ENCODE assay signal across 8 cellular contexts in the genomic region with DNA sequence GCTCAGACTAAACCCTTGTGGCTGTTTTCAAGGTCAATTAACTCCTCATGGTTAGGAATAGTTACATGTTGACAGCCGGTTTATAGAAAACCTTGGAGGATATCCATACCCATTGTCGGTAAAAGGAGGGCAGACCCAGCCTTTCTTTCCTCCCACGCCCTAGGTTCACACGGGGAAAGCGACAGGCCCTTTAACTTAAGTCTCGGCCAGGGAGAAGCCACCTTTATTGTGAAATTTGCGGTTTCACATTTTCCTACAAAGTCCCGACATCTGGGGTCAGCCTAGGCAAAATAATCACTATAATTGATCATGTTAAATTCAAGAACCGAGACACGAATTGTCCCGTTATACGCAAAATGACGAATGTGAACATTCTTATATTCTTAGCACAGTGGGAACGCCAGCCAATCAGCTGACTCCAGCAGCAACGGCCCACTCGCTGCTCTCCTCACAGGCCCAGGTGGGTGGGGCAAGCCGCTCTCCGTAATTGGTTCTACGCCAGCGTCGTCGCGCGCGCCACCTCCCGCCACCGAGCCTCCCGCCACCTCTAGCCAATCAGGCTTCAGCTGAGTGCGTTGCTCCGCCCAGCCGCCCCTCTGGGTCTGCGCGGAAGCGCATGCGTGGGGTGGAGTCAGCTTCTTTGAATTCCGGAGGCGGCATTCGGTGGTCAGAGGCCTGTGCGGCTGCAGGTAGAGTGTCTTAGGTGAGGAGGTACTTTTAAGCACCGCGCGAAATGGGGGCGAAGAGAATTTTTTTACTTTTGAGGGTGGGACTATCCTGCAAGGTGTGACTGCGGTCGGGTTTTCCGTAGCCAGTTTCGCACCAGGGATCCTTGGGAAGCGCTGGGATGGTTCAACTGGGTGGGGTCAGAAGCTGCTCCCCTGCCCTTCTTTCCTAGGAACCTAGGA. TPM values are rescaled to one million over a fixed set of nuclear protein-coding genes. Genes with fewer than 3 reads are reported as not detected.
A peak's percentile ranks its signal among the peaks of the same experiment; 100 is the strongest.
DNase-seq lines count a peak whose midpoint lies in the region; ATAC-seq and TF ChIP-seq lines count a peak whose summit lies in the region.

A gene with protein sequence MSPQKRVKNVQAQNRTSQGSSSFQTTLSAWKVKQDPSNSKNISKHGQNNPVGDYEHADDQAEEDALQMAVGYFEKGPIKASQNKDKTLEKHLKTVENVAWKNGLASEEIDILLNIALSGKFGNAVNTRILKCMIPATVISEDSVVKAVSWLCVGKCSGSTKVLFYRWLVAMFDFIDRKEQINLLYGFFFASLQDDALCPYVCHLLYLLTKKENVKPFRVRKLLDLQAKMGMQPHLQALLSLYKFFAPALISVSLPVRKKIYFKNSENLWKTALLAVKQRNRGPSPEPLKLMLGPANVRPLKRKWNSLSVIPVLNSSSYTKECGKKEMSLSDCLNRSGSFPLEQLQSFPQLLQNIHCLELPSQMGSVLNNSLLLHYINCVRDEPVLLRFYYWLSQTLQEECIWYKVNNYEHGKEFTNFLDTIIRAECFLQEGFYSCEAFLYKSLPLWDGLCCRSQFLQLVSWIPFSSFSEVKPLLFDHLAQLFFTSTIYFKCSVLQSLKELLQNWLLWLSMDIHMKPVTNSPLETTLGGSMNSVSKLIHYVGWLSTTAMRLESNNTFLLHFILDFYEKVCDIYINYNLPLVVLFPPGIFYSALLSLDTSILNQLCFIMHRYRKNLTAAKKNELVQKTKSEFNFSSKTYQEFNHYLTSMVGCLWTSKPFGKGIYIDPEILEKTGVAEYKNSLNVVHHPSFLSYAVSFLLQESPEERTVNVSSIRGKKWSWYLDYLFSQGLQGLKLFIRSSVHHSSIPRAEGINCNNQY (plus strand): TSS at position 659 of the 908 bp plus-strand sequence. CDS start 2,867 bp downstream, outside the sequence.

- no peaks in the 10 kb centered on the region for H3K4me1 ChIP-seq in upper lobe of right lung

- peaks cover 22% of the 10 kb centered on the region for H3K4me1 Mint-ChIP-seq in T-helper 1 cell treated with Interleukin-12 subunit alpha and Interleukin-12 subunit beta and Interleukin-4 antibody, amounts not matched to agents 30 μg/mL and 1 μg/mL, for 36 hours (ENCODE audit: low read depth)

- H3K9me3 ChIP-seq in upper lobe of right lung: no peaks in the 10 kb centered on the region

- intact Hi-C loops in left cardiac atrium (cut with DNase I): no loop called here
- intact Hi-C loops in posterior cingulate gyrus (cut with DNase I): no loop called here
- intact Hi-C loops in upper lobe of right lung (cut with DNase I): no loop called here

- no peak for TF ChIP-seq CTCF in upper lobe of right lung (IDR thresholded peaks at IDR 0.05)

- peak within 1 kb of the TSS; percentile 80 for H3K27ac ChIP-seq in upper lobe of right lung

- H3K9me3 Mint-ChIP-seq in T-helper 1 cell treated with Interleukin-12 subunit alpha and Interleukin-12 subunit beta and Interleukin-4 antibody, amounts not matched to agents 30 μg/mL and 1 μg/mL, for 36 hours: no peaks in the 10 kb centered on the region

- DNase-seq in NCI-H1694 treated with DMSO at 0.1 percent for 48 hours (lab: John Stamatoyannopoulos, UW) (peak; percentile 88), amygdala (lab: John Stamatoyannopoulos, UW) (peak; percentile 5 to 91 (median 80)), left cardiac atrium (peak; percentile 92), posterior cingulate gyrus (peak; percentile 84 to 99 (median 89)), upper lobe of right lung (peak; percentile 95)

- no peaks in the 10 kb centered on the region for H3K36me3 ChIP-seq in upper lobe of right lung

- H3K27me3 Mint-ChIP-seq in T-helper 1 cell treated with Interleukin-12 subunit alpha and Interleukin-12 subunit beta and Interleukin-4 antibody, amounts not matched to agents 30 μg/mL and 1 μg/mL, for 36 hours (ENCODE audit: low read depth): no peaks in the 10 kb centered on the region

- peak within 1 kb of the TSS; percentile 85 for H3K27ac Mint-ChIP-seq in T-helper 1 cell treated with Interleukin-12 subunit alpha and Interleukin-12 subunit beta and Interleukin-4 antibody, amounts not matched to agents 30 μg/mL and 1 μg/mL, for 36 hours

- H3K36me3 Mint-ChIP-seq in T-helper 1 cell treated with Interleukin-12 subunit alpha and Interleukin-12 subunit beta and Interleukin-4 antibody, amounts not matched to agents 30 μg/mL and 1 μg/mL, for 36 hours (ENCODE audit: low read depth): peaks cover 13% of the 10 kb centered on the region

- no peaks in the 10 kb centered on the region for H3K27me3 ChIP-seq in upper lobe of right lung

- peak within 1 kb of the TSS; percentile 52 for H3K4me3 ChIP-seq in upper lobe of right lung

- ATAC-seq in GM18499 (IDR thresholded peaks at IDR 0.05; ENCODE audit: insufficient read depth, unreplicated experiment) (peak; percentile 86), HG02938 (IDR thresholded peaks at IDR 0.05; ENCODE audit: unreplicated experiment) (peak; percentile 99), left cardiac atrium (peak; percentile 100), upper lobe of right lung (peak; percentile 100)

- peak within 1 kb of the TSS; percentile 93 for H3K4me3 Mint-ChIP-seq in T-helper 1 cell treated with Interleukin-12 subunit alpha and Interleukin-12 subunit beta and Interleukin-4 antibody, amounts not matched to agents 30 μg/mL and 1 μg/mL, for 36 hours

RNA-seq across cellular contexts. Expression of the gene that starts here (rescaled TPM):
- total RNA-seq in left cardiac atrium (under 1 TPM; 0.42 to 0.88 TPM), upper lobe of right lung (1.2 TPM)

Comparison
In these comparisons a context has a peak if more than half of its experiments do, and no peak if none do; other contexts are left out.
1. Peak in every context shown above with its lines: DNase-seq, ATAC-seq, H3K4me3 ChIP-seq and H3K27ac ChIP-seq.
2. Peak in DNase-seq and ATAC-seq in left cardiac atrium; RNA of the gene not detected or under 1 TPM.